Comparison of ENCODE assay signal across 9 cellular contexts in genomic region chr11:133928628-133929059, GRCh38. TPM values are rescaled to one million over a fixed set of nuclear protein-coding genes. Genes with fewer than 3 reads are reported as not detected.
DNase-seq lines count a peak whose midpoint lies in the region; ATAC-seq and TF ChIP-seq lines count a peak whose summit lies in the region.
"Had no signal": no experiment of that assay in that cellular context is flagged by ENCODE, and none has a peak within 500 bp of the region (broad histone marks: within the 10 kb centered on the region; RNA-seq: fewer than 3 reads in every experiment).

No MANE protein-coding gene starts in this region.

- peaks cover 19% of the 10 kb centered on the region for H3K4me1 ChIP-seq in CD4-positive, CD25-positive, alpha-beta regulatory T cell (ENCODE audit: control insufficient read depth, insufficient read depth, low read length, poor library complexity, severe bottlenecking)
- H3K4me1 ChIP-seq in effector memory CD4-positive, alpha-beta T cell (ENCODE audit: control insufficient read depth, insufficient read depth, low read length, poor library complexity, severe bottlenecking) = peaks cover 28% of the 10 kb centered on the region
- H3K4me1 ChIP-seq in OCI-LY7 (ENCODE audit: insufficient read depth, low read length, poor library complexity, severe bottlenecking) = no peaks in the 10 kb centered on the region

- peaks cover 0 to 2% (median 0%) of the 10 kb centered on the region in 7 donors for H3K9me3 Mint-ChIP-seq in CD4-positive, CD25-positive, alpha-beta regulatory T cell
- H3K9me3 Mint-ChIP-seq in type B pancreatic cell = no peaks in the 10 kb centered on the region

- H3K27me3 Mint-ChIP-seq in CD4-positive, CD25-positive, alpha-beta regulatory T cell = no peaks in the 10 kb centered on the region
- no peaks in the 10 kb centered on the region for H3K27me3 Mint-ChIP-seq in type B pancreatic cell

- intact Hi-C loops in OCI-LY7 (cut with micrococcal nuclease; ENCODE audit: unreplicated experiment) = loop anchor here (5.0 kb wide), 2 partner anchors 114 to 214 kb away; no protein-coding TSS in a partner anchor

- no peaks in the 10 kb centered on the region for H3K79me2 ChIP-seq in OCI-LY7 (ENCODE audit: insufficient read depth, low read depth, low read length)

- H3K27ac ChIP-seq in CD4-positive, CD25-positive, alpha-beta regulatory T cell (ENCODE audit: insufficient read depth, low read length, poor library complexity, severe bottlenecking) = peak overlapping the region; percentile 47
- peak overlapping the region; percentile 20 for H3K27ac ChIP-seq in effector memory CD4-positive, alpha-beta T cell (ENCODE audit: insufficient read depth, low read length, poor library complexity, severe bottlenecking)
- H3K27ac ChIP-seq in OCI-LY7 (ENCODE audit: low read depth, low read length, poor library complexity, severe bottlenecking) = no peak overlapping the region

- H3K4me3 Mint-ChIP-seq in CD4-positive, CD25-positive, alpha-beta regulatory T cell = peak overlapping the region; percentile 65 to 95 (median 86)
- no peak overlapping the region for H3K4me3 Mint-ChIP-seq in type B pancreatic cell

- peak overlapping the region; percentile 13 for H3K4me3 ChIP-seq in CD4-positive, CD25-positive, alpha-beta regulatory T cell (ENCODE audit: low read depth, low read length)
- H3K4me3 ChIP-seq in effector memory CD4-positive, alpha-beta T cell (ENCODE audit: insufficient read depth, low read depth, low read length, poor library complexity, severe bottlenecking) = peak overlapping the region; percentile 47
- no peak overlapping the region for H3K4me3 ChIP-seq in OCI-LY7 (ENCODE audit: low read depth, low read length, poor library complexity, severe bottlenecking)

- no peaks in the 10 kb centered on the region for H3K27me3 ChIP-seq in CD4-positive, CD25-positive, alpha-beta regulatory T cell (ENCODE audit: control insufficient read depth, insufficient read depth, low read length)
- H3K27me3 ChIP-seq in effector memory CD4-positive, alpha-beta T cell (replicated peaks; ENCODE audit: control insufficient read depth, insufficient read depth, low read length, poor library complexity, severe bottlenecking) = no peaks in the 10 kb centered on the region

- POLR2A ChIA-PET in OCI-LY7 (lab: Charles Lee) = no interaction called here

- CTCF ChIA-PET in OCI-LY7 (lab: Charles Lee; ENCODE audit: unreplicated experiment) = no interaction called here

- peak; percentile 56 to 62 for ATAC-seq in CD4-positive, CD25-positive, alpha-beta regulatory T cell (ENCODE audit: low read depth in 2 of 2)
- peak; percentile 43 for ATAC-seq in HG03378 (IDR thresholded peaks at IDR 0.05; ENCODE audit: unreplicated experiment)

- no peaks in the 10 kb centered on the region for H3K9me2 ChIP-seq in OCI-LY7 (ENCODE audit: insufficient read depth, low read length)

- peaks cover 11% of the 10 kb centered on the region for H3K36me3 ChIP-seq in CD4-positive, CD25-positive, alpha-beta regulatory T cell (ENCODE audit: control insufficient read depth, insufficient read depth, low read length)
- no peaks in the 10 kb centered on the region for H3K36me3 ChIP-seq in effector memory CD4-positive, alpha-beta T cell (ENCODE audit: control insufficient read depth, insufficient read depth, low read length)
- no peaks in the 10 kb centered on the region for H3K36me3 ChIP-seq in OCI-LY7 (ENCODE audit: insufficient read depth, low read length)

- TF ChIP-seq CTCF in type B pancreatic cell (conservative IDR thresholded peaks at IDR 0.05) = no peak
- no peak for TF ChIP-seq CTCF in OCI-LY7 (conservative IDR thresholded peaks at IDR 0.05; ENCODE audit: low read length)

- peak; percentile 18 to 93 (median 18) for DNase-seq in CD4-positive, CD25-positive, alpha-beta regulatory T cell
- peak; percentile 46 for DNase-seq in UCSD-AML1 (lab: John Stamatoyannopoulos, UW; ENCODE audit: unreplicated experiment)
- DNase-seq in effector memory CD4-positive, alpha-beta T cell = peak; percentile 29 to 40 (median 35)
- DNase-seq in type B pancreatic cell (ENCODE audit: extremely low spot score, unreplicated experiment) = no peak
- DNase-seq in NK-92 treated with Interleukin-12 subunit alpha and Interleukin-12 subunit beta, amount 100 ng/mL, for 24 hours (lab: John Stamatoyannopoulos, UW) = no peak
- no peak for DNase-seq in OCI-LY7 (ENCODE audit: low spot score)
- DNase-seq in ecto neural progenitor cell (ENCODE audit: low spot score) = no peak

- H3K36me3 Mint-ChIP-seq in CD4-positive, CD25-positive, alpha-beta regulatory T cell = peaks cover 7% of the 10 kb centered on the region
- H3K36me3 Mint-ChIP-seq in type B pancreatic cell = no peaks in the 10 kb centered on the region

- peaks cover 5 to 22% (median 13%) of the 10 kb centered on the region in 4 donors for H3K4me1 Mint-ChIP-seq in CD4-positive, CD25-positive, alpha-beta regulatory T cell
- peaks cover 6% of the 10 kb centered on the region for H3K4me1 Mint-ChIP-seq in type B pancreatic cell (ENCODE audit: unreplicated experiment)

- H4K20me1 ChIP-seq in OCI-LY7 (ENCODE audit: insufficient read depth, low read length) = no peaks in the 10 kb centered on the region

- H3K27ac Mint-ChIP-seq in CD4-positive, CD25-positive, alpha-beta regulatory T cell = peak overlapping the region; percentile 26 to 90 (median 77)
- peak overlapping the region; percentile 21 for H3K27ac Mint-ChIP-seq in type B pancreatic cell

- H3K4me2 ChIP-seq in OCI-LY7 (ENCODE audit: low read length) = no peak overlapping the region

- H2AFZ ChIP-seq in OCI-LY7 (ENCODE audit: low read length) = no peak overlapping the region

- no peaks in the 10 kb centered on the region for H3K9me3 ChIP-seq in CD4-positive, CD25-positive, alpha-beta regulatory T cell (ENCODE audit: control insufficient read depth in 2 of 2, low read length in 2 of 2)
- no peaks in the 10 kb centered on the region for H3K9me3 ChIP-seq in effector memory CD4-positive, alpha-beta T cell (ENCODE audit: control insufficient read depth, low read length)
- no peaks in the 10 kb centered on the region for H3K9me3 ChIP-seq in OCI-LY7 (ENCODE audit: low read length)

- BruUV-seq in OCI-LY7 (replicated peaks; lab: Mats Ljungman, UMichigan) = no TSS peak

RNA-seq across cellular contexts. Expression of gene IGSF9B, which starts 28.1 kb away (rescaled TPM):
- total RNA-seq in CD4-positive, CD25-positive, alpha-beta regulatory T cell = 40.0 TPM
- 1 to 10 TPM in 2 of 4 donors, under 1 TPM in 2; 0.65 to 2.9 (median 0.99) TPM for polyA plus RNA-seq in CD4-positive, CD25-positive, alpha-beta regulatory T cell
- total RNA-seq in type B pancreatic cell (ENCODE audit: low replicate concordance) (6.6 and 10.6 TPM in 2 replicates), OCI-LY7 (2022) (2.8 and 3.4 TPM in 2 replicates)
- total RNA-seq in OCI-LY7 (2014; rRNA removed; shearing (Covaris generic)) = 0.36 and 0.95 TPM in 2 replicates
- total RNA-seq: lung microvascular endothelial cell had no signal

Comparison
In these comparisons a context has a peak if more than half of its experiments do, and no peak if none do; other contexts are left out.
1. DNase-seq: peak in CD4-positive, CD25-positive, alpha-beta regulatory T cell (3 of 3), UCSD-AML1 (single experiment) and effector memory CD4-positive, alpha-beta T cell (3 of 3); none in type B pancreatic cell (single experiment), NK-92 treated with Interleukin-12 subunit alpha and Interleukin-12 subunit beta, amount 100 ng/mL, for 24 hours (single experiment), OCI-LY7 (single experiment) and ecto neural progenitor cell (single experiment).